7 cellular contexts compared by ENCODE assay signal in genomic region chr6:149938571-149939462, GRCh38. TPM values are rescaled to one million over a fixed set of nuclear protein-coding genes. Genes with fewer than 3 reads are reported as not detected.
DNase-seq lines count a peak whose midpoint lies in the region; ATAC-seq and TF ChIP-seq lines count a peak whose summit lies in the region.

No MANE protein-coding gene starts in this region.

- no peak overlapping the region for H3K27ac ChIP-seq in H9 (ENCODE audit: insufficient read length, low read depth, low read length)
- H3K27ac ChIP-seq in stomach: no peak overlapping the region

- H2BK20ac ChIP-seq in H9 (ENCODE audit: low read depth, low read length, poor library complexity, severe bottlenecking): no peak overlapping the region

- no peaks in the 10 kb centered on the region for H4K20me1 ChIP-seq in H9 (ENCODE audit: control insufficient read depth, insufficient read depth, insufficient read length)

- H3K9ac ChIP-seq in H9 (ENCODE audit: extremely low read depth, insufficient read length, low read length): no peak overlapping the region

- TF ChIP-seq EP300 in stomach (IDR thresholded peaks at IDR 0.05): no peak

- no peak overlapping the region for H3K4ac ChIP-seq in H9 (ENCODE audit: low read depth, low read length)

- H3K79me2 ChIP-seq in H9 (ENCODE audit: insufficient read depth, low read length): no peaks in the 10 kb centered on the region

- no peak for TF ChIP-seq POLR2A in stomach (IDR thresholded peaks at IDR 0.05)

- no peak overlapping the region for H4K5ac ChIP-seq in H9 (ENCODE audit: insufficient read length, low read depth, low read length)

- no peak overlapping the region for H2BK120ac ChIP-seq in H9 (ENCODE audit: low read depth, low read length, poor library complexity, severe bottlenecking)

- H3K36me3 Mint-ChIP-seq in H9 (ENCODE audit: insufficient read depth in 1 of 3, low read depth in 3 of 3): peaks cover 0 to 4% (median 3%) of the 10 kb centered on the region in 3 experiments; a peak in 3 of 7 replicates
- no peaks in the 10 kb centered on the region for H3K36me3 Mint-ChIP-seq in activated naive CD8-positive, alpha-beta T cell treated with anti-CD3 and anti-CD28 coated beads for 36 hours

- no peak overlapping the region for H2BK12ac ChIP-seq in H9 (ENCODE audit: insufficient read length, low read depth, low read length)

- H3K27me3 ChIP-seq in H9 (ENCODE audit: insufficient read depth, low read length): peaks cover 82% of the 10 kb centered on the region
- H3K27me3 ChIP-seq in kidney epithelial cell (ENCODE audit: control insufficient read depth, insufficient read depth, low read length): peaks cover 45% of the 10 kb centered on the region
- peaks cover 23 to 98% (median 77%) of the 10 kb centered on the region in 3 donors for H3K27me3 ChIP-seq in stomach

- H2AFZ ChIP-seq in H9 (ENCODE audit: low read length): no peak overlapping the region

- WGBS in H9 (ENCODE audit: extremely low coverage, insufficient read length, low lambda C conversion rate): no CpG with 5 or more reads among the region's 59 CpGs
- 1 to 6% (median 2%) methylated on average over 36 to 59 of the region's 59 CpGs for WGBS in stomach, 5 donors

- H3K23me2 ChIP-seq in H9 (ENCODE audit: insufficient read length, low read depth, low read length, poor library complexity, severe bottlenecking): peaks cover 20% of the 10 kb centered on the region

- no peaks in the 10 kb centered on the region for H3K4me1 ChIP-seq in H9 (ENCODE audit: insufficient read depth, low read length)
- H3K4me1 ChIP-seq in stomach: peaks cover 17 to 32% (median 28%) of the 10 kb centered on the region in 4 donors

- H3K9me3 Mint-ChIP-seq in H9: peaks cover 0 to 9% of the 10 kb centered on the region in 2 experiments; a peak in 2 of 5 replicates
- H3K9me3 Mint-ChIP-seq in activated naive CD8-positive, alpha-beta T cell treated with anti-CD3 and anti-CD28 coated beads for 36 hours: no peaks in the 10 kb centered on the region

- H3K79me1 ChIP-seq in H9 (ENCODE audit: insufficient read depth, low read depth, low read length, poor library complexity, severe bottlenecking): no peaks in the 10 kb centered on the region

- H3K4me3 Mint-ChIP-seq in H9: peak overlapping the region; percentile 59 to 76
- H3K4me3 Mint-ChIP-seq in activated naive CD8-positive, alpha-beta T cell treated with anti-CD3 and anti-CD28 coated beads for 36 hours: peak overlapping the region; percentile 50

- peaks cover 12 to 14% of the 10 kb centered on the region in 2 experiments for H3K4me1 Mint-ChIP-seq in H9
- peaks cover 40% of the 10 kb centered on the region for H3K4me1 Mint-ChIP-seq in activated naive CD8-positive, alpha-beta T cell treated with anti-CD3 and anti-CD28 coated beads for 36 hours

- no peak overlapping the region for H3K23ac ChIP-seq in H9 (ENCODE audit: insufficient read length, low read depth, low read length)

- H3K9me3 ChIP-seq in H9 (ENCODE audit: control insufficient read depth, low read depth, low read length) (no peaks in the 10 kb centered on the region), stomach (no peaks in the 10 kb centered on the region)

- no peak overlapping the region for H2BK5ac ChIP-seq in H9 (ENCODE audit: insufficient read length, low read length)

- no peak overlapping the region for H3T11ph ChIP-seq in H9 (ENCODE audit: low read length)

- no peak overlapping the region for H3K18ac ChIP-seq in H9 (ENCODE audit: insufficient read length, low read depth, low read length)

- intact Hi-C loops in stomach (cut with DNase I; ENCODE audit: low total_unique reads): no loop called here

- H3K27ac Mint-ChIP-seq in H9: no peak overlapping the region; a peak in 1 of 7 replicates
- peak overlapping the region; percentile 40 for H3K27ac Mint-ChIP-seq in activated naive CD8-positive, alpha-beta T cell treated with anti-CD3 and anti-CD28 coated beads for 36 hours

- H3K4me3 ChIP-seq in kidney epithelial cell (ENCODE audit: low read depth, low read length): peak overlapping the region; percentile 20
- peak overlapping the region; percentile 33 to 57 (median 44) for H3K4me3 ChIP-seq in stomach

- H4K91ac ChIP-seq in H9 (ENCODE audit: insufficient read length, low read depth, low read length): no peak overlapping the region

- ATAC-seq in GM18511 (IDR thresholded peaks at IDR 0.05; ENCODE audit: unreplicated experiment): peak; percentile 82

- H2BK15ac ChIP-seq in H9 (ENCODE audit: low read depth, low read length): no peak overlapping the region

- H4K8ac ChIP-seq in H9 (replicated peaks; ENCODE audit: insufficient read length, low read depth, low read length): no peak overlapping the region

- TF ChIP-seq CTCF in H9 (conservative IDR thresholded peaks at IDR 0.05) (no peak), kidney epithelial cell (IDR thresholded peaks at IDR 0.05; ENCODE audit: insufficient read depth, low read length, poor library complexity, severe bottlenecking) (no peak), stomach (IDR thresholded peaks at IDR 0.05) (no peak)

- H3K36me3 ChIP-seq in kidney epithelial cell (ENCODE audit: control insufficient read depth, insufficient read depth, low read length) (no peaks in the 10 kb centered on the region), stomach (no peaks in the 10 kb centered on the region)

- no peak overlapping the region for H2AK5ac ChIP-seq in H9 (ENCODE audit: insufficient read length, low read length)

- H3K14ac ChIP-seq in H9 (ENCODE audit: insufficient read depth, low read length): peak overlapping the region; percentile 50; the same call in 1 of the 2 replicates

- DNase-seq in H9: no peak
- peak; percentile 27 for DNase-seq in NCI-H2171 (lab: John Stamatoyannopoulos, UW)
- DNase-seq in activated naive CD8-positive, alpha-beta T cell treated with anti-CD3 and anti-CD28 coated beads for 36 hours: peak; percentile 61
- DNase-seq in kidney epithelial cell (ENCODE audit: low read depth): no peak
- no peak for DNase-seq in stomach
- no peak for DNase-seq in mucosa of gallbladder (ENCODE audit: low spot score)

- no peak overlapping the region for H3K56ac ChIP-seq in H9 (ENCODE audit: insufficient read length, low read depth, low read length)

- H3K4me2 ChIP-seq in H9 (ENCODE audit: insufficient read depth, insufficient read length, low read length): peak overlapping the region; percentile 46

- peaks cover 99% of the 10 kb centered on the region for H3K27me3 Mint-ChIP-seq in H9 (ENCODE audit: low read depth)
- H3K27me3 Mint-ChIP-seq in activated naive CD8-positive, alpha-beta T cell treated with anti-CD3 and anti-CD28 coated beads for 36 hours: peaks cover 92% of the 10 kb centered on the region

RNA-seq across cellular contexts. Expression of gene ULBP2, which starts 3.0 kb away (rescaled TPM):
- total RNA-seq in H9 (2021): not detected in 2 replicates
- under 1 TPM; 0.43 to 0.62 TPM for total RNA-seq in activated naive CD8-positive, alpha-beta T cell treated with anti-CD3 and anti-CD28 coated beads for 36 hours
- 3.5 and 6.1 TPM in 2 replicates for total RNA-seq in kidney epithelial cell
- 1 to 10 TPM in 1 of 5 donors, not detected in 4; 1.4 TPM for total RNA-seq in stomach
- under 1 TPM in 2 of 3 donors, not detected in 1; 0.31 to 0.43 TPM for polyA plus RNA-seq in stomach
- total RNA-seq in mucosa of gallbladder: 0.14 TPM

RNA-seq across cellular contexts. Expression of gene RAET1G, which starts 15.9 kb away (rescaled TPM):
- not detected in 2 replicates for total RNA-seq in H9 (2021)
- total RNA-seq in activated naive CD8-positive, alpha-beta T cell treated with anti-CD3 and anti-CD28 coated beads for 36 hours: not detected
- not detected in 2 replicates for total RNA-seq in kidney epithelial cell
- total RNA-seq in stomach: under 1 TPM in 1 of 5 donors, not detected in 4; 0.89 TPM
- 1 to 10 TPM in 1 of 3 donors, not detected in 2; 3.1 TPM for polyA plus RNA-seq in stomach
- 0.52 TPM for total RNA-seq in mucosa of gallbladder

RNA-seq across cellular contexts. Expression of gene ULBP1, which starts 24.9 kb away (rescaled TPM):
- 1.6 and 2.1 TPM in 2 replicates for total RNA-seq in H9 (2021)
- total RNA-seq in activated naive CD8-positive, alpha-beta T cell treated with anti-CD3 and anti-CD28 coated beads for 36 hours: 1 to 10 TPM; 2.8 to 2.9 TPM
- 6.0 and 7.5 TPM in 2 replicates for total RNA-seq in kidney epithelial cell
- 1 to 10 TPM in 1 of 5 donors, not detected in 4; 1.3 TPM for total RNA-seq in stomach
- polyA plus RNA-seq in stomach: under 1 TPM in 1 of 3 donors, not detected in 2; 0.03 TPM
- 0.09 TPM for total RNA-seq in mucosa of gallbladder

RNA-seq across cellular contexts. Expression of gene RAET1E, which starts 40.9 kb away (rescaled TPM):
- total RNA-seq in H9 (2021) (not detected in 2 replicates), kidney epithelial cell (not detected in 2 replicates), stomach (not detected), mucosa of gallbladder (0.23 TPM)
- not detected for total RNA-seq in activated naive CD8-positive, alpha-beta T cell treated with anti-CD3 and anti-CD28 coated beads for 36 hours
- polyA plus RNA-seq in stomach: 1 to 10 TPM in 1 of 3 donors, under 1 TPM in 1, not detected in 1; 0.19 to 2.6 TPM

Comparison
In these comparisons a context has a peak if more than half of its experiments do, and no peak if none do; other contexts are left out.
1. DNase-seq: peak in NCI-H2171 (single experiment) and activated naive CD8-positive, alpha-beta T cell treated with anti-CD3 and anti-CD28 coated beads for 36 hours (single experiment); none in H9 (single experiment), kidney epithelial cell (single experiment), stomach (single experiment) and mucosa of gallbladder (single experiment).